Comparison of ENCODE assay signal across 1 cellular context in genomic region chr11:47329431-47329993, GRCh38.
TF ChIP-seq lines count a peak whose summit lies in the region.

No MANE protein-coding gene starts in this region.

TF ChIP-seq in endothelial cell of umbilical vein, 7 proteins besides CTCF, POLR2A, EP300 and RAD21:
- no peak for TF ChIP-seq JUN (IDR thresholded peaks at IDR 0.05; ENCODE audit: borderline replicate concordance, insufficient read depth, insufficient read length, low read depth)
- no peak for TF ChIP-seq POLR2AphosphoS5 (IDR thresholded peaks at IDR 0.05; ENCODE audit: insufficient read depth, low read depth, low read length)
